In genomic region chr5:56092115-56092514, GRCh38 we compare ENCODE assay signal across 21 cellular contexts.
DNase-seq lines count a peak whose midpoint lies in the region; ATAC-seq lines count a peak whose summit lies in the region.
"Had no signal": no experiment of that assay in that cellular context is flagged by ENCODE, and none has a peak within 500 bp of the region (broad histone marks: within the 10 kb centered on the region; RNA-seq: fewer than 3 reads in every experiment).

No MANE protein-coding gene starts in this region.

- no peak overlapping the region for H3K4me3 ChIP-seq in BLaER1
- no peak overlapping the region for H3K4me3 ChIP-seq in CD4-positive, alpha-beta memory T cell (ENCODE audit: low read length in 2 of 2)
- H3K4me3 ChIP-seq: BLaER1 treated with 17β-estradiol and CSF1 and Interleukin-3, amounts not matched to agents 10 nM and 100 nM; GM23248; HAP-1 had no signal

- no peaks in the 10 kb centered on the region for H3K27me3 ChIP-seq in BLaER1
- no peaks in the 10 kb centered on the region for H3K27me3 ChIP-seq in CD4-positive, alpha-beta memory T cell (ENCODE audit: insufficient read depth, low read length)
- H3K27me3 ChIP-seq: BLaER1 treated with 17β-estradiol and CSF1 and Interleukin-3, amounts not matched to agents 10 nM and 100 nM had no signal

- DNase-seq in activated T-cell treated with anti-CD3 and anti-CD28 coated beads, Interleukin-2, amount 50 U/mL, for 24 hours = no peak
- DNase-seq in activated T-cell treated with anti-CD3 and anti-CD28 coated beads for 4 hours = no peak
- DNase-seq in CD4-positive, alpha-beta memory T cell = no peak
- no peak for DNase-seq in central memory CD8-positive, alpha-beta T cell (ENCODE audit: low spot score in 2 of 2)
- DNase-seq in DMS79 (lab: John Stamatoyannopoulos, UW) = no peak
- DNase-seq: COR-L47, GDM1, GM23248, IMR-90, Karpas-422, NCI-H1417 treated with DMSO at 0.1 percent for 48 hours, NCI-H187 treated with DMSO at 0.1 percent for 48 hours, NCI-H226, NCI-H524 treated with DMSO at 0.1 percent for 48 hours, PC-3, RPMI8226, SHP77 treated with DMSO at 0.1 percent for 48 hours had no signal

- POLR2A ChIA-PET in CD4-positive, alpha-beta memory T cell (lab: Charles Lee; ENCODE audit: partially characterized antibody) = interaction anchor here (0.5 to 1.0 kb wide), 4 partner anchors 21 to 98 kb away, joined by 3 to 4 read pairs (median 3); partner anchors contain the start of gene IL6ST

- H3K9me3 Mint-ChIP-seq in activated T-cell treated with anti-CD3 and anti-CD28 coated beads, Interleukin-2, amount 50 U/mL, for 24 hours = no peaks in the 10 kb centered on the region
- peaks cover 0 to 4% (median 0%) of the 10 kb centered on the region in 8 donors for H3K9me3 Mint-ChIP-seq in CD4-positive, alpha-beta memory T cell
- H3K9me3 Mint-ChIP-seq in central memory CD8-positive, alpha-beta T cell = no peaks in the 10 kb centered on the region

- ATAC-seq in central memory CD8-positive, alpha-beta T cell (replicated peaks; ENCODE audit: extremely low read depth, poor library complexity, severe bottlenecking) = no peak
- ATAC-seq in GM19324 (IDR thresholded peaks at IDR 0.05; ENCODE audit: low FRiP score, unreplicated experiment) = no peak
- ATAC-seq: PC-3 had no signal

- CTCF ChIA-PET in CD4-positive, alpha-beta memory T cell (lab: Charles Lee; ENCODE audit: partially characterized antibody) = no interaction called here

- intact Hi-C loops in CD4-positive, alpha-beta memory T cell (cut with micrococcal nuclease) = no loop called here

- H3K9ac ChIP-seq in BLaER1 = no peak overlapping the region
- H3K9ac ChIP-seq: BLaER1 treated with 17β-estradiol and CSF1 and Interleukin-3, amounts not matched to agents 10 nM and 100 nM; GM23248 had no signal

- peak overlapping the region; percentile 33 for H3K4me2 ChIP-seq in BLaER1

- H3K4me3 Mint-ChIP-seq in activated T-cell treated with anti-CD3 and anti-CD28 coated beads, Interleukin-2, amount 50 U/mL, for 24 hours = peak overlapping the region; percentile 46
- H3K4me3 Mint-ChIP-seq in CD4-positive, alpha-beta memory T cell = peak overlapping the region in 5 of 8 donors; percentile 17 to 55 (median 49)
- no peak overlapping the region for H3K4me3 Mint-ChIP-seq in central memory CD8-positive, alpha-beta T cell

- H3K4me1 ChIP-seq in BLaER1 = peaks cover 34% of the 10 kb centered on the region
- H3K4me1 ChIP-seq in CD4-positive, alpha-beta memory T cell (ENCODE audit: insufficient read depth, low read length) = peaks cover 64% of the 10 kb centered on the region
- H3K4me1 ChIP-seq: HAP-1 had no signal

- H3K36me3 ChIP-seq in BLaER1 = no peaks in the 10 kb centered on the region
- H3K36me3 ChIP-seq in CD4-positive, alpha-beta memory T cell (ENCODE audit: insufficient read depth, low read length) = no peaks in the 10 kb centered on the region
- H3K36me3 ChIP-seq: BLaER1 treated with 17β-estradiol and CSF1 and Interleukin-3, amounts not matched to agents 10 nM and 100 nM; HAP-1 had no signal

- H3K27ac ChIP-seq in BLaER1 = no peak overlapping the region
- no peak overlapping the region for H3K27ac ChIP-seq in CD4-positive, alpha-beta memory T cell (ENCODE audit: low read depth, low read length)
- H3K27ac ChIP-seq: BLaER1 treated with 17β-estradiol and CSF1 and Interleukin-3, amounts not matched to agents 10 nM and 100 nM; GM23248 had no signal

- H3K36me3 Mint-ChIP-seq in activated T-cell treated with anti-CD3 and anti-CD28 coated beads, Interleukin-2, amount 50 U/mL, for 24 hours (ENCODE audit: low read depth) = no peaks in the 10 kb centered on the region
- peaks cover 0 to 3% of the 10 kb centered on the region in 2 donors for H3K36me3 Mint-ChIP-seq in CD4-positive, alpha-beta memory T cell
- no peaks in the 10 kb centered on the region for H3K36me3 Mint-ChIP-seq in central memory CD8-positive, alpha-beta T cell (ENCODE audit: insufficient read depth)

- peak overlapping the region; percentile 83 for H3K27ac Mint-ChIP-seq in activated T-cell treated with anti-CD3 and anti-CD28 coated beads, Interleukin-2, amount 50 U/mL, for 24 hours
- H3K27ac Mint-ChIP-seq in CD4-positive, alpha-beta memory T cell = peak overlapping the region; percentile 49 to 86 (median 76)
- H3K27ac Mint-ChIP-seq in central memory CD8-positive, alpha-beta T cell (ENCODE audit: low read depth) = peak overlapping the region; percentile 80

- no peaks in the 10 kb centered on the region for H3K9me3 ChIP-seq in BLaER1
- H3K9me3 ChIP-seq in CD4-positive, alpha-beta memory T cell (ENCODE audit: control insufficient read depth in 1 of 2, low read length in 2 of 2) = no peaks in the 10 kb centered on the region
- H3K9me3 ChIP-seq: HAP-1 had no signal

- H4K20me1 ChIP-seq in BLaER1 = no peaks in the 10 kb centered on the region
- H4K20me1 ChIP-seq: BLaER1 treated with 17β-estradiol and CSF1 and Interleukin-3, amounts not matched to agents 10 nM and 100 nM had no signal

- H3K27me3 Mint-ChIP-seq in activated T-cell treated with anti-CD3 and anti-CD28 coated beads, Interleukin-2, amount 50 U/mL, for 24 hours = no peaks in the 10 kb centered on the region
- no peaks in the 10 kb centered on the region for H3K27me3 Mint-ChIP-seq in CD4-positive, alpha-beta memory T cell
- no peaks in the 10 kb centered on the region for H3K27me3 Mint-ChIP-seq in central memory CD8-positive, alpha-beta T cell

- peaks cover 76% of the 10 kb centered on the region for H3K4me1 Mint-ChIP-seq in activated T-cell treated with anti-CD3 and anti-CD28 coated beads, Interleukin-2, amount 50 U/mL, for 24 hours (ENCODE audit: low read depth)
- H3K4me1 Mint-ChIP-seq in CD4-positive, alpha-beta memory T cell = peaks cover 35 to 66% (median 45%) of the 10 kb centered on the region in 4 donors
- peaks cover 23% of the 10 kb centered on the region for H3K4me1 Mint-ChIP-seq in central memory CD8-positive, alpha-beta T cell
